ENCODE assay signal across 28 cellular contexts in genomic region chr19:35314031-35314430, GRCh38. TPM values are rescaled to one million over a fixed set of nuclear protein-coding genes. Genes with fewer than 3 reads are reported as not detected.
"Had no signal": no experiment of that assay in that cellular context is flagged by ENCODE, and none has a peak within 500 bp of the region (broad histone marks: within the 10 kb centered on the region; RNA-seq: fewer than 3 reads in every experiment).

No MANE protein-coding gene starts in this region.

- H3K4me2 ChIP-seq: neural progenitor cell had no signal

- H3K27ac Mint-ChIP-seq: activated CD4-positive, alpha-beta T cell treated with anti-CD3 and anti-CD28 coated beads for 36 hours; activated naive CD8-positive, alpha-beta T cell; naive thymus-derived CD4-positive, alpha-beta T cell; neural progenitor cell; T-helper 2 cell treated with Interferon-gamma antibody and Interleukin-4, amounts not matched to agents 5 μg/mL and 100 μg/mL, for 36 hours had no signal

- H3K27me3 Mint-ChIP-seq: activated CD4-positive, alpha-beta T cell treated with anti-CD3 and anti-CD28 coated beads for 36 hours; activated naive CD8-positive, alpha-beta T cell had no signal

- H3K4me3 ChIP-seq: body of pancreas, esophagus muscularis mucosa, heart left ventricle, neural progenitor cell, right atrium auricular region, spleen, testis, transverse colon, uterus had no signal

- DNase-seq: activated CD4-positive, alpha-beta T cell treated with anti-CD3 and anti-CD28 coated beads for 36 hours; activated CD4-positive, CD25-positive, alpha-beta regulatory T cell; activated effector memory CD4-positive, alpha-beta T cell treated with Interleukin-2 at 50 U/mL for 16 hours; activated naive CD4-positive, alpha-beta T cell treated with Interleukin-2 at 50 U/mL for 16 hours; activated T-cell treated with anti-CD3 and anti-CD28 coated beads for 4 hours; aorta; body of pancreas; cortex of kidney; foreskin keratinocyte; hypothalamus; naive thymus-derived CD4-positive, alpha-beta T cell; occipital lobe; spleen; stimulated activated naive CD4-positive, alpha-beta T cell treated with Interleukin-2 at 50 U/mL for 16 hours; transverse colon; uterus had no signal

- H3K36me3 ChIP-seq: esophagus muscularis mucosa, heart left ventricle, neural progenitor cell, right atrium auricular region, spleen, transverse colon, uterus had no signal

- H3K27ac ChIP-seq: body of pancreas, esophagus muscularis mucosa, foreskin keratinocyte, heart left ventricle, neural progenitor cell, right atrium auricular region, testis, transverse colon, uterus had no signal

- H3K4me3 Mint-ChIP-seq: activated CD4-positive, alpha-beta T cell treated with anti-CD3 and anti-CD28 coated beads for 36 hours; activated naive CD8-positive, alpha-beta T cell; mesothelial cell of epicardium; naive thymus-derived CD4-positive, alpha-beta T cell; neural progenitor cell; T-helper 2 cell treated with Interferon-gamma antibody and Interleukin-4, amounts not matched to agents 5 μg/mL and 100 μg/mL, for 36 hours had no signal

- H3K9me3 Mint-ChIP-seq: mesothelial cell of epicardium; naive thymus-derived CD4-positive, alpha-beta T cell; neural progenitor cell; T-helper 2 cell treated with Interferon-gamma antibody and Interleukin-4, amounts not matched to agents 5 μg/mL and 100 μg/mL, for 36 hours had no signal

- H3K9me3 ChIP-seq: body of pancreas, esophagus muscularis mucosa, heart left ventricle, right atrium auricular region, spleen, testis, transverse colon, uterus had no signal

- H3K4me1 ChIP-seq: foreskin keratinocyte, neural progenitor cell, transverse colon, uterus had no signal

- H3K36me3 Mint-ChIP-seq: activated naive CD8-positive, alpha-beta T cell; mesothelial cell of epicardium; naive thymus-derived CD4-positive, alpha-beta T cell; neural progenitor cell had no signal

- H3K27me3 ChIP-seq: body of pancreas, foreskin keratinocyte, neural progenitor cell, right atrium auricular region, spleen, testis, transverse colon, uterus had no signal

- H2AFZ ChIP-seq: neural progenitor cell had no signal

- ATAC-seq: activated CD4-positive, alpha-beta T cell treated with anti-CD3 and anti-CD28 coated beads for 36 hours; body of pancreas; foreskin keratinocyte; heart left ventricle; naive thymus-derived CD4-positive, alpha-beta T cell had no signal

RNA-seq across cellular contexts. Expression of gene CD22, which starts 15.0 kb away (rescaled TPM):
- total RNA-seq: chondrocyte, foreskin keratinocyte, occipital lobe, pulmonary artery endothelial cell had no signal
- polyA plus RNA-seq: foreskin keratinocyte had no signal

RNA-seq across cellular contexts. Expression of gene MAG, which starts 22.1 kb away (rescaled TPM):
- total RNA-seq: chondrocyte, foreskin keratinocyte, pulmonary artery endothelial cell, right atrium auricular region, transverse colon had no signal
- polyA plus RNA-seq: aorta, foreskin keratinocyte had no signal

RNA-seq across cellular contexts. Expression of gene HAMP, which starts 31.7 kb away (rescaled TPM):
- total RNA-seq: body of pancreas, chondrocyte, esophagus muscularis mucosa, foreskin keratinocyte, kidney epithelial cell, lower leg skin, occipital lobe, testis, transverse colon had no signal
- polyA plus RNA-seq: aorta; foreskin keratinocyte; naive thymus-derived CD4-positive, alpha-beta T cell had no signal

RNA-seq across cellular contexts. Expression of gene FFAR1, which starts 33.7 kb away (rescaled TPM):
- total RNA-seq: aorta, chondrocyte, esophagus muscularis mucosa, foreskin keratinocyte, heart left ventricle, lower leg skin, occipital lobe, pulmonary artery endothelial cell, right atrium auricular region had no signal
- polyA plus RNA-seq: aorta; foreskin keratinocyte; heart left ventricle; naive thymus-derived CD4-positive, alpha-beta T cell had no signal

RNA-seq across cellular contexts. Expression of gene FFAR3, which starts 44.2 kb away (rescaled TPM):
- total RNA-seq: body of pancreas, chondrocyte, foreskin keratinocyte, kidney epithelial cell, lower leg skin, occipital lobe, pulmonary artery endothelial cell, right atrium auricular region, uterus had no signal
- polyA plus RNA-seq: aorta; foreskin keratinocyte; naive thymus-derived CD4-positive, alpha-beta T cell had no signal
